In the genomic region with DNA sequence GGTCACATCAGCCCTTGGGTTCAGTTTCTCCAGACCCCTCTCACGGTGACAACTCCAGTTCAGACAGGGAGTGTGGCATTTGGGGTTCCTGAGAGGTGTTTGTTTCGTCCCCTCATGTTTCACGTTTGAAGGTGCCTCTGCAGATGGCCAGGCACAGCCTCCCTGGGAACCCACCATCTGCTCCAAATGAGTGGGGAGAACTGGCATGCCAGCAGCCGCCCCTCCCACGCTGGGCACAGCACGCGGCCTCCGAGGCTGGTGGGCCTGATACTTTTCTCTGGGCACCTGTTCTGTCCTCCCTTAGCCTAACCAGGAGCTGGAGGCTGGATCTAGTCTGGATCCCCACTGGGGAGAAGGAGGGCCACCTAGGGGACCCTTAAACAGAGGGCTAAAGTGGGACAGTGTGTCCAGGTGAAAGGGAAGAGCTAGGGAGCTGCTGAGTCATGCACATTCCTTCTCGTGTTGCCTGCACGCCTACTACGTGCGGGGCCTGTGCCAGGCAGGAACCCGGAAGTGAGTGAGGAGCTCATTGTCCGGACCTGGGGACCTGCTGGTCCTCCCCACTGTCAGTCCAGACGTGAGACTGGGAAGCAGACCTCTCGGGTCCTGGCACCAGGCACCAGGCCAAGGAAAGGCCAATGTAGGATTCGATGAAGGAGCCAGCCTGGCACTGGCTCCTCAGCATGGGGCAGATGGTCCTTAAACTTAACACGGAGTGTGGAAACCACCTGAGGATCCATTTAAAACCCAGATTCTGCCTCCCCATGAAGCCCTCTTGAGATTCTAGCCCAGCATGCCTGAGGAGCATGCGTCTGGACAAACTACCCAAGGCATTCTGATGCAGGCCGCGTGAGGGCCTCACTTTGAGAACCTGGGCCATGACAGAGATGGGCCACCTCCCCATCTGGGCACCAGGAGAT, we compare ENCODE assay signal across 10 cellular contexts. TPM values are rescaled to one million over a fixed set of nuclear protein-coding genes. Genes with fewer than 3 reads are reported as not detected.
DNase-seq lines count a peak whose midpoint lies in the region; TF ChIP-seq lines count a peak whose summit lies in the region.
"Had no signal": no experiment of that assay in that cellular context is flagged by ENCODE, and none has a peak within 500 bp of the region (broad histone marks: within the 10 kb centered on the region; RNA-seq: fewer than 3 reads in every experiment).

No MANE protein-coding gene starts in this region.

- H3K4me2 ChIP-seq in neuronal stem cell (ENCODE audit: insufficient read depth, low read length, poor library complexity, severe bottlenecking) = no peak overlapping the region

- no peak overlapping the region for H2BK15ac ChIP-seq in neuronal stem cell (ENCODE audit: low read length)

- H3K23ac ChIP-seq in neuronal stem cell (ENCODE audit: low read depth, low read length, poor library complexity) = peak overlapping the region; percentile 65

- no peaks in the 10 kb centered on the region for H3K9me3 ChIP-seq in HUES48 (ENCODE audit: control insufficient read depth, insufficient read depth, low read length)
- H3K9me3 ChIP-seq in neuronal stem cell (replicated peaks in 1 of 2; ENCODE audit: control insufficient read depth in 2 of 2, insufficient read depth in 1 of 2, low read depth in 1 of 2, low read length in 2 of 2) = no peaks in the 10 kb centered on the region

- no peak for TF ChIP-seq CTCF in AG10803 (conservative IDR thresholded peaks at IDR 0.05; ENCODE audit: low read length)

- H3K79me1 ChIP-seq in neuronal stem cell (ENCODE audit: low read depth, low read length) = peaks cover 10% of the 10 kb centered on the region

- H3K27me3 Mint-ChIP-seq in activated T-cell treated with anti-CD3 and anti-CD28 coated beads, Interleukin-2, amount 50 U/mL, for 24 hours = peaks cover 2% of the 10 kb centered on the region

- no peak overlapping the region for H3K4ac ChIP-seq in neuronal stem cell (ENCODE audit: low read length)

- H3K9ac ChIP-seq in HUES48 (ENCODE audit: low read depth, low read length) (no peak overlapping the region), neuronal stem cell (ENCODE audit: low read depth, low read length, poor library complexity) (peak overlapping the region; percentile 63)

- peak overlapping the region; percentile 48 for H3K18ac ChIP-seq in neuronal stem cell (ENCODE audit: low read length)

- H3K4me1 ChIP-seq in HUES48 (ENCODE audit: control insufficient read depth, insufficient read depth, low read length) (peaks cover 9% of the 10 kb centered on the region; the same call in 1 of the 2 replicates), neuronal stem cell (ENCODE audit: control insufficient read depth in 2 of 2, insufficient read depth in 1 of 2, low read depth in 1 of 2, low read length in 2 of 2) (peaks cover 14% of the 10 kb centered on the region in 2 donors)

- H3K14ac ChIP-seq in neuronal stem cell (ENCODE audit: low read length) = peak overlapping the region; percentile 71

- no peak overlapping the region for H2BK12ac ChIP-seq in neuronal stem cell (ENCODE audit: low read length)

- H3K4me3 ChIP-seq in AG10803 (ENCODE audit: low read length) (no peak overlapping the region), HUES48 (ENCODE audit: low read depth, low read length) (no peak overlapping the region), neuronal stem cell (ENCODE audit: low read length in 2 of 2) (peak overlapping the region in 1 of 2 donors; percentile 17)

- peaks cover 15% of the 10 kb centered on the region for H3K4me1 Mint-ChIP-seq in activated T-cell treated with anti-CD3 and anti-CD28 coated beads, Interleukin-2, amount 50 U/mL, for 24 hours (ENCODE audit: low read depth)

- no peak overlapping the region for H4K91ac ChIP-seq in neuronal stem cell (ENCODE audit: low read depth, low read length, poor library complexity)

- H4K8ac ChIP-seq in neuronal stem cell (ENCODE audit: low read depth, low read length) = no peak overlapping the region

- H3K27ac ChIP-seq in HUES48 (ENCODE audit: low read depth, low read length) = peak overlapping the region; percentile 10
- peak overlapping the region; percentile 69 for H3K27ac ChIP-seq in cingulate gyrus (ENCODE audit: low read depth, low read length)
- no peak overlapping the region for H3K27ac ChIP-seq in neuronal stem cell (replicated peaks; ENCODE audit: low read length)

- whole genome bisulfite sequencing in neuronal stem cell (ENCODE audit: extremely low coverage in 2 of 2, insufficient read length in 2 of 2, insufficient replicate concordance in 1 of 2), 2 donors = no CpG with 5 or more reads among the region's 21 CpGs

- H3K27me3 ChIP-seq in HUES48 (ENCODE audit: control insufficient read depth, insufficient read depth, low read length) = peaks cover 6% of the 10 kb centered on the region; the same call in 1 of the 2 replicates
- no peaks in the 10 kb centered on the region for H3K27me3 ChIP-seq in neuronal stem cell (ENCODE audit: control insufficient read depth in 3 of 3, insufficient read depth in 3 of 3, low read depth in 1 of 3, low read length in 3 of 3)

- no peaks in the 10 kb centered on the region for H3K9me3 Mint-ChIP-seq in activated T-cell treated with anti-CD3 and anti-CD28 coated beads, Interleukin-2, amount 50 U/mL, for 24 hours
- H3K9me3 Mint-ChIP-seq: stimulated activated naive B cell treated with anti-CD40 and anti-IgM and Interleukin-4, amounts not matched to agents 10 μg/mL and 1 μg/mL and 100 μg/mL, for 72 hours had no signal

- DNase-seq in AG10803 (ENCODE audit: low read depth) = peak; percentile 24
- DNase-seq in neuronal stem cell (ENCODE audit: low spot score) = no peak
- no peak for DNase-seq in DMS153 (lab: John Stamatoyannopoulos, UW)
- DNase-seq in NCI-H1436 (lab: John Stamatoyannopoulos, UW) = no peak
- no peak for DNase-seq in activated T-cell treated with anti-CD3 and anti-CD28 coated beads, Interleukin-2, amount 50 U/mL, for 24 hours
- no peak for DNase-seq in GOT3 (lab: John Stamatoyannopoulos, UW)
- DNase-seq: Karpas-422; stimulated activated naive B cell treated with anti-CD40 and anti-IgM and Interleukin-4, amounts not matched to agents 10 μg/mL and 1 μg/mL and 100 μg/mL, for 72 hours had no signal

- no peak overlapping the region for H3K4me3 Mint-ChIP-seq in activated T-cell treated with anti-CD3 and anti-CD28 coated beads, Interleukin-2, amount 50 U/mL, for 24 hours
- H3K4me3 Mint-ChIP-seq: stimulated activated naive B cell treated with anti-CD40 and anti-IgM and Interleukin-4, amounts not matched to agents 10 μg/mL and 1 μg/mL and 100 μg/mL, for 72 hours had no signal

- no peak overlapping the region for H2BK120ac ChIP-seq in neuronal stem cell (ENCODE audit: low read depth, low read length)

- H2AFZ ChIP-seq in neuronal stem cell (ENCODE audit: low read length) = peak overlapping the region; percentile 45

- peak overlapping the region; percentile 66 for H2BK5ac ChIP-seq in neuronal stem cell (ENCODE audit: low read length)

- peak overlapping the region; percentile 25 for H2AK5ac ChIP-seq in neuronal stem cell (ENCODE audit: low read depth, low read length)

- H3K36me3 Mint-ChIP-seq in activated T-cell treated with anti-CD3 and anti-CD28 coated beads, Interleukin-2, amount 50 U/mL, for 24 hours (ENCODE audit: low read depth) = no peaks in the 10 kb centered on the region
- H3K36me3 Mint-ChIP-seq: stimulated activated naive B cell treated with anti-CD40 and anti-IgM and Interleukin-4, amounts not matched to agents 10 μg/mL and 1 μg/mL and 100 μg/mL, for 72 hours had no signal

- peaks cover 2% of the 10 kb centered on the region for H3K36me3 ChIP-seq in HUES48 (ENCODE audit: control insufficient read depth, insufficient read depth, low read length)
- H3K36me3 ChIP-seq in neuronal stem cell (replicated peaks in 1 of 2; ENCODE audit: control insufficient read depth in 2 of 2, insufficient read depth in 2 of 2, low read length in 2 of 2) = peaks cover 7 to 15% of the 10 kb centered on the region in 2 donors

- H3K27ac Mint-ChIP-seq in activated T-cell treated with anti-CD3 and anti-CD28 coated beads, Interleukin-2, amount 50 U/mL, for 24 hours = no peak overlapping the region
- H3K27ac Mint-ChIP-seq: stimulated activated naive B cell treated with anti-CD40 and anti-IgM and Interleukin-4, amounts not matched to agents 10 μg/mL and 1 μg/mL and 100 μg/mL, for 72 hours had no signal

RNA-seq across cellular contexts. Expression of a gene that starts 11.7 kb away (rescaled TPM):
- 46.5 TPM for polyA plus RNA-seq in neuronal stem cell (2013, experiment 1 of 2)
- 48.3 TPM for polyA plus RNA-seq in neuronal stem cell (2013, experiment 2 of 2)

RNA-seq across cellular contexts. Expression of a gene that starts 23.5 kb away (rescaled TPM):
- 120 TPM for polyA plus RNA-seq in neuronal stem cell (2013, experiment 1 of 2)
- polyA plus RNA-seq in neuronal stem cell (2013, experiment 2 of 2) = 119 TPM

RNA-seq across cellular contexts. Expression of a gene that starts 54.8 kb away (rescaled TPM):
- 95.6 TPM for polyA plus RNA-seq in neuronal stem cell (2013, experiment 1 of 2)
- 101 TPM for polyA plus RNA-seq in neuronal stem cell (2013, experiment 2 of 2)
